ENCODE assay signal across 9 cellular contexts in the genomic region with DNA sequence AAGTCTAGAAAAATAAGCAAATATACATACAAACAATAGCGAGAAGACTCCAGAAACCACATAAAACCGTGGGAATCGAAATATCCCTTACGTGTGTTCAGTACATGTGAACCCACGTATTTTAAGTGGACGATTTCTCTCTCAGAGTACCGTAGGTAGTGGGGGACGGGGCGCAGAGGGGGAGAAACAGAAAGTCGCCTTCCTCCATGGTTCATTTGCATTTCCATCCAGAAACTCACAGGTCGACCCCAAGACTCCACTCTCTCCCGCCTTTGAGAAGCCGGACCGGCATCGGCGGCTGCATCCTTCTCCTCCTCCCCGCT. TPM values are rescaled to one million over a fixed set of nuclear protein-coding genes. Genes with fewer than 3 reads are reported as not detected.
A peak's percentile ranks its signal among the peaks of the same experiment; 100 is the strongest.
DNase-seq lines count a peak whose midpoint lies in the region; ATAC-seq, FAIRE-seq and TF ChIP-seq lines count a peak whose summit lies in the region.
"Had no signal": no experiment of that assay in that cellular context is flagged by ENCODE, and none has a peak within 500 bp of the region (broad histone marks: within the 10 kb centered on the region; RNA-seq: fewer than 3 reads in every experiment).

No MANE protein-coding gene starts in this region.

- H3K27me3 Mint-ChIP-seq in MCF 10A (ENCODE audit: insufficient read depth, unreplicated experiment) (no peaks in the 10 kb centered on the region), mesothelial cell of epicardium (ENCODE audit: low read depth) (peaks cover 35% of the 10 kb centered on the region)

- no peaks in the 10 kb centered on the region for H3K36me3 ChIP-seq in right atrium auricular region
- no peaks in the 10 kb centered on the region for H3K36me3 ChIP-seq in aorta (ENCODE audit: control insufficient read depth in 1 of 2, insufficient read depth in 2 of 2, low read length in 1 of 2)

- no peak for TF ChIP-seq CTCF in right atrium auricular region (IDR thresholded peaks at IDR 0.05)
- TF ChIP-seq CTCF in MCF 10A (IDR thresholded peaks at IDR 0.05; ENCODE audit: unreplicated experiment): no peak
- TF ChIP-seq CTCF in mesothelial cell of epicardium (IDR thresholded peaks at IDR 0.05; ENCODE audit: unreplicated experiment): no peak

- DNase-seq in right atrium auricular region (ENCODE audit: low spot score) (no peak), Right ventricle myocardium superior (no peak), MCF 10A (ENCODE audit: unreplicated experiment) (no peak), mesothelial cell of epicardium (ENCODE audit: low spot score in 2 of 2, unreplicated experiment in 2 of 2) (no peak), aorta (no peak), GM12892 (ENCODE audit: insufficient read length) (no peak), pons (ENCODE audit: low spot score) (no peak), NCI-H69 (lab: John Stamatoyannopoulos, UW) (no peak)

- H3K27ac Mint-ChIP-seq in MCF 10A (ENCODE audit: low read depth, unreplicated experiment): no peak overlapping the region
- peak overlapping the region; percentile 59 for H3K27ac Mint-ChIP-seq in mesothelial cell of epicardium

- no TSS peak for BruUV-seq in MCF 10A (replicated peaks; lab: Mats Ljungman, UMichigan)

- H3K27ac ChIP-seq in right atrium auricular region (peak overlapping the region; percentile 71 to 72), aorta (ENCODE audit: low read depth in 1 of 2, low read length in 2 of 2) (peak overlapping the region; percentile 46 to 69)

- H3K27me3 ChIP-seq in right atrium auricular region (no peaks in the 10 kb centered on the region), aorta (ENCODE audit: control insufficient read depth in 1 of 2, insufficient read depth in 2 of 2, low read length in 1 of 2) (no peaks in the 10 kb centered on the region)

- peaks cover 0 to 12% of the 10 kb centered on the region in 2 donors for H3K4me1 ChIP-seq in right atrium auricular region
- peaks cover 3 to 18% of the 10 kb centered on the region in 2 donors for H3K4me1 ChIP-seq in aorta (ENCODE audit: control insufficient read depth in 1 of 2, insufficient read depth in 2 of 2, low read length in 2 of 2)

- H3K4me1 Mint-ChIP-seq in MCF 10A (ENCODE audit: insufficient read depth, unreplicated experiment) (peaks cover 15% of the 10 kb centered on the region), mesothelial cell of epicardium (peaks cover 28% of the 10 kb centered on the region)

- WGBS in aorta, 2 donors: 1 to 2% methylated on average over 17 of the region's 17 CpGs

- H3K9me3 Mint-ChIP-seq in MCF 10A (ENCODE audit: unreplicated experiment): no peaks in the 10 kb centered on the region
- peaks cover 10% of the 10 kb centered on the region for H3K9me3 Mint-ChIP-seq in mesothelial cell of epicardium

- CTCF ChIA-PET in MCF 10A (lab: Yijun Ruan, JAX): no interaction called here

- POLR2A ChIA-PET in MCF 10A (lab: Yijun Ruan, JAX): no interaction called here

- H3K4me3 ChIP-seq in right atrium auricular region (peak overlapping the region; percentile 42 to 70), aorta (ENCODE audit: low read length in 2 of 2) (peak overlapping the region; percentile 79 to 99)

- intact Hi-C loops in Right ventricle myocardium superior (cut with DNase I): no loop called here
- intact Hi-C loops in MCF 10A (cut with micrococcal nuclease): no loop called here
- intact Hi-C loops in aorta (cut with DNase I): loop anchor here in 1 of 2 donors (5.0 kb wide), 2 partner anchors 40 to 110 kb away; no protein-coding TSS in a partner anchor

- H3K36me3 Mint-ChIP-seq in MCF 10A (ENCODE audit: insufficient read depth, unreplicated experiment): peaks cover 6% of the 10 kb centered on the region
- no peaks in the 10 kb centered on the region for H3K36me3 Mint-ChIP-seq in mesothelial cell of epicardium

- FAIRE-seq in GM12892 (lab: Jason Lieb, UNC): no peak
- FAIRE-seq: colon had no signal

- no peak for TF ChIP-seq POLR2A in GM12892 (IDR thresholded peaks at IDR 0.05; ENCODE audit: low read depth, low read length)

- H3K9me3 ChIP-seq in right atrium auricular region (no peaks in the 10 kb centered on the region), aorta (ENCODE audit: control insufficient read depth, low read length) (no peaks in the 10 kb centered on the region)

- peak overlapping the region; percentile 78 for H3K4me3 Mint-ChIP-seq in MCF 10A (ENCODE audit: unreplicated experiment)
- H3K4me3 Mint-ChIP-seq in mesothelial cell of epicardium: peak overlapping the region; percentile 86

- ATAC-seq in Right ventricle myocardium superior (ENCODE audit: poor library complexity) (no peak), aorta (ENCODE audit: low FRiP score) (no peak)

RNA-seq across cellular contexts. Expression of a gene that starts 0.5 kb away (rescaled TPM):
- total RNA-seq in right atrium auricular region (1 to 10 TPM; 3.4 to 5.5 TPM), Right ventricle myocardium superior (2.2 TPM), MCF 10A (2022) (1.4 and 2.8 TPM in 2 replicates), mesothelial cell of epicardium (6.6 to 7.2 TPM (median 6.8 TPM) in 3 replicates), aorta (10 to 100 TPM; 20.2 to 35.2 TPM)
- 1 to 10 TPM; 1.3 to 8.8 TPM for polyA plus RNA-seq in aorta
- polyA plus RNA-seq in GM12892 (2012; ENCODE audit: missing spikeins): not detected
